ENCODE assay signal across 24 cellular contexts in the genomic region with DNA sequence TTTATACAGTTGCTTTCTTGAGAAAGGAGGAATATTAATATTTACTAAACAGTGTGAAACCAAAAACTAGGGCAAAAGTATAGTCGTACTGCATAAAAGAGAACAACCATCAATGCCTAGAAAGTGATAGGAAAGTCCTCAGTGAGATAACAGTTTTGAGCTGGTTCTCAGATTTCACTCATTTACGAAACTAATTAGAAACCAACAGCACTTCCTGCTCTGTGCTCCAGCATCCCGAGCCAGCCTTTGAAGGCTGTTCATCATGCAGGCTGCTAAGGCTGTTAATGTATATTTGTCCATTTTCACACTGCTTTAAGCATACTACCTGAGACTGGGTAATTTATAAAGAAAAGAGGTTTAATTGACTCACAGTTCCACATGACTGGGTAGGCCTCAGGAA.
"Had no signal": no experiment of that assay in that cellular context is flagged by ENCODE, and none has a peak within 500 bp of the region (broad histone marks: within the 10 kb centered on the region; RNA-seq: fewer than 3 reads in every experiment).

No MANE protein-coding gene starts in this region.

- FAIRE-seq: bronchial epithelial cell had no signal

- H3K4me1 ChIP-seq: ascending aorta, body of pancreas had no signal

- DNase-seq: activated CD4-positive, alpha-beta T cell treated with anti-CD3 and anti-CD28 coated beads, Interleukin-2, amount 10 ng/mL, durations not matched to agents 24 days and 14 days; activated CD4-positive, alpha-beta T cell treated with anti-CD3 and anti-CD28 coated beads, Interleukin-2, amount 50 U/mL, for 48 hours; activated CD4-positive, CD25-positive, alpha-beta regulatory T cell treated with anti-CD3 and anti-CD28 coated beads, Interleukin-2, amount 50 U/mL, for 72 hours; activated CD8-positive, alpha-beta memory T cell treated with anti-CD3 and anti-CD28 coated beads, Interleukin-2, amount 10 ng/mL, durations not matched to agents 7 days and 5 days; activated effector memory CD4-positive, alpha-beta T cell treated with anti-CD3 and anti-CD28 coated beads, Interleukin-2, amount 50 U/mL, for 16 hours; activated naive CD4-positive, alpha-beta T cell treated with Interleukin-2 at 50 U/mL for 16 hours; activated naive CD8-positive, alpha-beta T cell treated with anti-CD3 and anti-CD28 coated beads, Interleukin-2, amount 50 U/mL, for 24 hours; activated T-cell treated with anti-CD3 and anti-CD28 coated beads, Interleukin-2, amount 50 U/mL, for 4 hours; amniotic stem cell; body of pancreas; central memory CD4-positive, alpha-beta T cell; KBM-7; NCI-H1048; NCI-H146; NCI-H187 treated with DMSO at 0.1 percent for 48 hours; NCI-H2081 treated with DMSO at 0.1 percent for 48 hours; NCI-H345; NCI-H510A; NCI-H526 treated with DMSO at 0.1 percent for 48 hours; T-helper 1 cell had no signal

- H3K9me3 ChIP-seq: ascending aorta, body of pancreas had no signal

- H3K27me3 ChIP-seq: ascending aorta, body of pancreas had no signal

- H3K36me3 ChIP-seq: ascending aorta had no signal

- ATAC-seq: activated CD8-positive, alpha-beta memory T cell treated with anti-CD3 and anti-CD28 coated beads, Interleukin-2, amount 10 ng/mL, durations not matched to agents 7 days and 5 days; activated naive CD4-positive, alpha-beta T cell treated with anti-CD3 and anti-CD28 coated beads, Interleukin-2, amount 50 U/mL, for 72 hours; activated naive CD8-positive, alpha-beta T cell treated with anti-CD3 and anti-CD28 coated beads, Interleukin-2, amount 50 U/mL, for 24 hours; activated T-cell treated with anti-CD3 and anti-CD28 coated beads, Interleukin-2, amount 50 U/mL, for 4 hours; body of pancreas had no signal

- H3K27ac ChIP-seq: ascending aorta, body of pancreas, SK-N-MC had no signal

- H3K4me3 ChIP-seq: ascending aorta, body of pancreas, SK-N-MC had no signal
